In genomic region chr20:10789386-10789785, GRCh38 we compare ENCODE assay signal across 16 cellular contexts.
DNase-seq lines count a peak whose midpoint lies in the region; ATAC-seq and TF ChIP-seq lines count a peak whose summit lies in the region.
"Had no signal": no experiment of that assay in that cellular context is flagged by ENCODE, and none has a peak within 500 bp of the region (broad histone marks: within the 10 kb centered on the region; RNA-seq: fewer than 3 reads in every experiment).

No MANE protein-coding gene starts in this region.

- no peaks in the 10 kb centered on the region for H3K9me3 ChIP-seq in body of pancreas
- H3K9me3 ChIP-seq in neural progenitor cell (ENCODE audit: low read depth), result no peaks in the 10 kb centered on the region
- H3K9me3 ChIP-seq: BLaER1, SJCRH30 had no signal

- no peaks in the 10 kb centered on the region for H3K27me3 ChIP-seq in HL-60 (ENCODE audit: insufficient read depth, poor library complexity, severe bottlenecking)
- H3K27me3 ChIP-seq in body of pancreas, result no peaks in the 10 kb centered on the region
- H3K27me3 ChIP-seq in neural progenitor cell, result no peaks in the 10 kb centered on the region
- H3K27me3 ChIP-seq: BLaER1, SJCRH30 had no signal

- H3K27ac ChIP-seq in HL-60 (replicated peaks) (peak overlapping the region; percentile 68), body of pancreas (peak overlapping the region in 3 of 4 donors; percentile 41 to 71 (median 63)), neural progenitor cell (no peak overlapping the region)
- H3K27ac ChIP-seq: BLaER1, SJCRH30 had no signal

- H2AFZ ChIP-seq in neural progenitor cell (replicated peaks), result peak overlapping the region; percentile 14

- H3K4me1 ChIP-seq in body of pancreas (peaks cover 36% of the 10 kb centered on the region), neural progenitor cell (peaks cover 11% of the 10 kb centered on the region)
- H3K4me1 ChIP-seq: BLaER1, SJCRH30 had no signal

- H3K4me3 ChIP-seq in HL-60 (replicated peaks; ENCODE audit: insufficient read depth, low read length) (no peak overlapping the region), body of pancreas (no peak overlapping the region), neural progenitor cell (no peak overlapping the region)
- H3K4me3 ChIP-seq: BLaER1, SJCRH30 had no signal

- H3K27ac Mint-ChIP-seq in neural progenitor cell, result no peak overlapping the region
- H3K27ac Mint-ChIP-seq: CD8-positive, alpha-beta T cell had no signal

- H3K36me3 ChIP-seq in body of pancreas (replicated peaks in 1 of 2; ENCODE audit: insufficient read depth in 1 of 2, low read depth in 2 of 2), result no peaks in the 10 kb centered on the region
- H3K36me3 ChIP-seq in neural progenitor cell, result no peaks in the 10 kb centered on the region
- H3K36me3 ChIP-seq: BLaER1, SJCRH30 had no signal

- peaks cover 2% of the 10 kb centered on the region for H3K27me3 Mint-ChIP-seq in neural progenitor cell (ENCODE audit: insufficient read depth, low read depth)

- TF ChIP-seq CTCF in HL-60 (IDR thresholded peaks at IDR 0.05; ENCODE audit: insufficient read depth, low read length) (no peak), body of pancreas (IDR thresholded peaks at IDR 0.05) (no peak), neural progenitor cell (IDR thresholded peaks at IDR 0.05) (no peak)

- DNase-seq in DMS53 (lab: John Stamatoyannopoulos, UW) (peak; percentile 50), DMS53 treated with DMSO at 0.1 percent for 48 hours (lab: John Stamatoyannopoulos, UW; ENCODE audit: unreplicated experiment) (no peak), HL-60 (ENCODE audit: low read depth in 1 of 2, low spot score in 1 of 2) (peak in 1 of 2 experiments; percentile 50), body of pancreas (no peak), neural progenitor cell (ENCODE audit: low spot score) (no peak)
- DNase-seq: 8988T; CD8-positive, alpha-beta T cell; KG1; NCI-H1105; NCI-H187 treated with DMSO at 0.1 percent for 48 hours; SJCRH30; SW 1271 had no signal

- H3K36me3 Mint-ChIP-seq in neural progenitor cell, result no peaks in the 10 kb centered on the region
- H3K36me3 Mint-ChIP-seq: CD8-positive, alpha-beta T cell had no signal

- H3K4me1 Mint-ChIP-seq in neural progenitor cell, result peaks cover 6% of the 10 kb centered on the region

- intact Hi-C loops in body of pancreas (cut with DNase I), result no loop called here

- WGBS in body of pancreas, 2 donors, result 100% methylated on average over 1 of the region's 1 CpG

- no peaks in the 10 kb centered on the region for H3K79me2 ChIP-seq in neural progenitor cell (ENCODE audit: low read depth)

- peaks cover 3% of the 10 kb centered on the region for H3F3A ChIP-seq in neural progenitor cell (ENCODE audit: low read depth)

- no peaks in the 10 kb centered on the region for H3K9me3 Mint-ChIP-seq in neural progenitor cell
- H3K9me3 Mint-ChIP-seq: CD8-positive, alpha-beta T cell had no signal

- no peak for TF ChIP-seq POLR2A in body of pancreas (IDR thresholded peaks at IDR 0.05)

- ATAC-seq in body of pancreas (no peak), HG02885 (IDR thresholded peaks at IDR 0.05; ENCODE audit: poor library complexity, unreplicated experiment) (no peak), GM21786 (IDR thresholded peaks at IDR 0.05; ENCODE audit: unreplicated experiment) (no peak), HG03196 (IDR thresholded peaks at IDR 0.05; ENCODE audit: unreplicated experiment) (no peak)
- ATAC-seq: CD8-positive, alpha-beta T cell had no signal

- no peak overlapping the region for H3K9ac ChIP-seq in neural progenitor cell
- H3K9ac ChIP-seq: BLaER1 had no signal

- no peak overlapping the region for H3K4me2 ChIP-seq in neural progenitor cell
- H3K4me2 ChIP-seq: BLaER1 had no signal

- H4K20me1 ChIP-seq in neural progenitor cell (ENCODE audit: low read depth), result no peaks in the 10 kb centered on the region
- H4K20me1 ChIP-seq: BLaER1 had no signal

- H3K4me3 Mint-ChIP-seq in neural progenitor cell, result no peak overlapping the region
- H3K4me3 Mint-ChIP-seq: CD8-positive, alpha-beta T cell had no signal
